ENCODE assay signal across 10 cellular contexts in genomic region chr7:148912758-148913541, GRCh38. TPM values are rescaled to one million over a fixed set of nuclear protein-coding genes. Genes with fewer than 3 reads are reported as not detected.
DNase-seq lines count a peak whose midpoint lies in the region; ATAC-seq and TF ChIP-seq lines count a peak whose summit lies in the region.
"Had no signal": no experiment of that assay in that cellular context is flagged by ENCODE, and none has a peak within 500 bp of the region (broad histone marks: within the 10 kb centered on the region; RNA-seq: fewer than 3 reads in every experiment).

No MANE protein-coding gene starts in this region.

- H3K4me3 ChIP-seq in prostate gland (no peak overlapping the region), neuronal stem cell (ENCODE audit: low read length in 2 of 2) (no peak overlapping the region)
- H3K4me3 ChIP-seq: skin epidermis had no signal

- no peaks in the 10 kb centered on the region for H3K79me1 ChIP-seq in neuronal stem cell (ENCODE audit: low read depth, low read length)

- no peak overlapping the region for H4K8ac ChIP-seq in neuronal stem cell (ENCODE audit: low read depth, low read length)

- H2BK120ac ChIP-seq in neuronal stem cell (ENCODE audit: low read depth, low read length): no peak overlapping the region

- intact Hi-C loops in prostate gland (cut with DNase I): no loop called here

- H3K27me3 ChIP-seq in prostate gland (replicated peaks; ENCODE audit: insufficient read depth) (no peaks in the 10 kb centered on the region), neuronal stem cell (ENCODE audit: control insufficient read depth in 3 of 3, insufficient read depth in 3 of 3, low read depth in 1 of 3, low read length in 3 of 3) (peaks cover 0 to 50% (median 0%) of the 10 kb centered on the region in 3 experiments)

- H3K14ac ChIP-seq in neuronal stem cell (ENCODE audit: low read length): no peak overlapping the region

- WGBS in prostate gland: 73% methylated on average over 8 of the region's 8 CpGs
- no CpG with 5 or more reads among the region's 8 CpGs for whole genome bisulfite sequencing in neuronal stem cell (ENCODE audit: extremely low coverage in 2 of 2, insufficient read length in 2 of 2, insufficient replicate concordance in 1 of 2), 2 donors

- TF ChIP-seq CTCF in GM10248 (IDR thresholded peaks at IDR 0.05; ENCODE audit: control extremely low read depth, extremely low read depth, low read depth, missing control alignments): no peak
- no peak for TF ChIP-seq CTCF in prostate gland (IDR thresholded peaks at IDR 0.05)

- H3K4ac ChIP-seq in neuronal stem cell (ENCODE audit: low read length): no peak overlapping the region

- H2BK5ac ChIP-seq in neuronal stem cell (ENCODE audit: low read length): no peak overlapping the region

- no peak overlapping the region for H4K91ac ChIP-seq in neuronal stem cell (ENCODE audit: low read depth, low read length, poor library complexity)

- POLR2A ChIA-PET in GM10248 (lab: Yijun Ruan, JAX): interaction anchor here (0.5 kb wide), 1 partner anchor 21 kb away, joined by 4 read pairs; no protein-coding TSS in a partner anchor

- H3K23ac ChIP-seq in neuronal stem cell (ENCODE audit: low read depth, low read length, poor library complexity): no peak overlapping the region

- H3K18ac ChIP-seq in neuronal stem cell (ENCODE audit: low read length): no peak overlapping the region

- H2AK5ac ChIP-seq in neuronal stem cell (ENCODE audit: low read depth, low read length): no peak overlapping the region

- H3K9me3 ChIP-seq in prostate gland (no peaks in the 10 kb centered on the region), neuronal stem cell (replicated peaks in 1 of 2; ENCODE audit: control insufficient read depth in 2 of 2, insufficient read depth in 1 of 2, low read depth in 1 of 2, low read length in 2 of 2) (no peaks in the 10 kb centered on the region)

- H3K4me2 ChIP-seq in neuronal stem cell (ENCODE audit: insufficient read depth, low read length, poor library complexity, severe bottlenecking): no peak overlapping the region

- no peak overlapping the region for H2AFZ ChIP-seq in neuronal stem cell (ENCODE audit: low read length)

- ATAC-seq in GM21528 (IDR thresholded peaks at IDR 0.05; ENCODE audit: low FRiP score, unreplicated experiment) (peak; percentile 49), HG03575 (IDR thresholded peaks at IDR 0.05; ENCODE audit: extremely low read depth, insufficient number of reproducible peaks, low FRiP score, unreplicated experiment) (peak; percentile 59)

- no peaks in the 10 kb centered on the region for H3K4me1 ChIP-seq in prostate gland (replicated peaks)
- peaks cover 0 to 17% of the 10 kb centered on the region in 2 donors for H3K4me1 ChIP-seq in neuronal stem cell (ENCODE audit: control insufficient read depth in 2 of 2, insufficient read depth in 1 of 2, low read depth in 1 of 2, low read length in 2 of 2)

- DNase-seq in GM10248 (ENCODE audit: extremely low spot score): peak; percentile 34
- peak; percentile 47 for DNase-seq in activated naive CD8-positive, alpha-beta T cell treated with anti-CD3 and anti-CD28 coated beads, Interleukin-2, amount 50 U/mL, for 16 hours (ENCODE audit: low read depth, low spot score)
- DNase-seq in prostate gland (ENCODE audit: low spot score): no peak
- no peak for DNase-seq in neuronal stem cell (ENCODE audit: low spot score)
- DNase-seq in NCI-H1417 treated with DMSO at 0.1 percent for 48 hours (lab: John Stamatoyannopoulos, UW): no peak
- no peak for DNase-seq in NCI-H2081 (lab: John Stamatoyannopoulos, UW)
- DNase-seq: KG1 had no signal

- H3K27ac ChIP-seq in prostate gland (no peak overlapping the region), neuronal stem cell (replicated peaks; ENCODE audit: low read length) (no peak overlapping the region)

- H3K9ac ChIP-seq in neuronal stem cell (ENCODE audit: low read depth, low read length, poor library complexity): no peak overlapping the region

- no peak overlapping the region for H2BK12ac ChIP-seq in neuronal stem cell (ENCODE audit: low read length)

- no peak overlapping the region for H2BK15ac ChIP-seq in neuronal stem cell (ENCODE audit: low read length)

- no peak for TF ChIP-seq POLR2A in prostate gland (IDR thresholded peaks at IDR 0.05)

- H3K36me3 ChIP-seq in prostate gland: no peaks in the 10 kb centered on the region
- no peaks in the 10 kb centered on the region for H3K36me3 ChIP-seq in neuronal stem cell (replicated peaks in 1 of 2; ENCODE audit: control insufficient read depth in 2 of 2, insufficient read depth in 2 of 2, low read length in 2 of 2)

- CTCF ChIA-PET in GM10248 (lab: Yijun Ruan, JAX): interaction anchor here (1.0 to 1.5 kb wide), 5 partner anchors 11 to 338 kb away, joined by 3 to 4 read pairs (median 3); no protein-coding TSS in a partner anchor

RNA-seq across cellular contexts. Expression of gene EZH2, which starts 28.9 kb away (rescaled TPM):
- total RNA-seq in prostate gland: 1 to 10 TPM; 2.3 to 8.6 TPM
- 65.4 TPM for polyA plus RNA-seq in neuronal stem cell (2013, experiment 1 of 2)
- 66.8 TPM for polyA plus RNA-seq in neuronal stem cell (2013, experiment 2 of 2)

Comparison
In these comparisons a context has a peak if more than half of its experiments do, and no peak if none do; other contexts are left out.
1. DNase-seq: peak in GM10248 (single experiment) and activated naive CD8-positive, alpha-beta T cell treated with anti-CD3 and anti-CD28 coated beads, Interleukin-2, amount 50 U/mL, for 16 hours (single experiment); none in prostate gland (single experiment), neuronal stem cell (single experiment), NCI-H1417 treated with DMSO at 0.1 percent for 48 hours (single experiment) and NCI-H2081 (0 of 2).